Comparison of ENCODE assay signal across 9 cellular contexts in the genomic region with DNA sequence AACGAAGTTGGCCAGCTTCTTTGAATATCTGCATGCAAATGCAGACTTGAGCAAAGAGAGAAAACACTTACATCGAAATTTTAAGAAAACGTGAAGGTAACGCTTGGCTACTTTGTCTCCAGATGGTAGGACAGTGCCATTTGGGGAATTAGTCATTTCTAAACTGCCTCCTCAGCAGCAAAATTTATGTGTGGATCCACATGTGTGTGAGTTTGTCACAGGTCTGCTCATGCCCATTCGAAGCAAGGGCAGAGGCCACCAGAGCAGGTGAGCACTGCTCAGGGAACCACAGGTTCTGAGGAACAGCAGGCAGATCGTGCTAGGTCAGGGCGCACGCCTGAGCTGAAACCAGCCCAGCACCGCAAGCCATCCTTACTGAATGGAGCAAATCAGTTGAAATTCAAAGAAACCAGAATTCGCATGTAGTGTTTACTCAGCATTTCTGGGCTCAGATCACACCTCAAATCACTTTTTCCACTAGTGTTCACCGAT.
A peak's percentile ranks its signal among the peaks of the same experiment; 100 is the strongest.
DNase-seq lines count a peak whose midpoint lies in the region; ATAC-seq and TF ChIP-seq lines count a peak whose summit lies in the region.
"Had no signal": no experiment of that assay in that cellular context is flagged by ENCODE, and none has a peak within 500 bp of the region (broad histone marks: within the 10 kb centered on the region; RNA-seq: fewer than 3 reads in every experiment).

No MANE protein-coding gene starts in this region.

- no peaks in the 10 kb centered on the region for H3K9me3 ChIP-seq in thyroid gland

- no peak for TF ChIP-seq POLR2A in thyroid gland (IDR thresholded peaks at IDR 0.05)

- DNase-seq in RPMI8226, result peak; percentile 24
- peak; percentile 51 to 56 for DNase-seq in stimulated activated CD4-positive, alpha-beta T cell treated with anti-CD3 and anti-CD28 coated beads, Interleukin-15, amount 100 ng/mL, for 48 hours (ENCODE audit: low read depth in 2 of 2)
- no peak for DNase-seq in amygdala (lab: John Stamatoyannopoulos, UW)
- DNase-seq in cerebellar cortex (ENCODE audit: low spot score), result no peak
- DNase-seq in amniotic stem cell (lab: John Stamatoyannopoulos, UW), result no peak
- DNase-seq in thyroid gland, result no peak

- peaks cover 4 to 9% of the 10 kb centered on the region in 2 donors for H3K4me1 ChIP-seq in thyroid gland

- H3K4me3 ChIP-seq in thyroid gland (replicated peaks in 1 of 3), result no peak overlapping the region

- no peak overlapping the region for H3K27ac ChIP-seq in thyroid gland

- ATAC-seq in GM18861 (IDR thresholded peaks at IDR 0.05; ENCODE audit: unreplicated experiment) (peak; percentile 61), GM21717 (IDR thresholded peaks at IDR 0.05; ENCODE audit: unreplicated experiment) (peak; percentile 47)
- ATAC-seq: Panc1 had no signal

- peaks cover 7 to 10% of the 10 kb centered on the region in 2 donors for H3K36me3 ChIP-seq in thyroid gland

- no peaks in the 10 kb centered on the region for H3K27me3 ChIP-seq in thyroid gland

- intact Hi-C loops in thyroid gland (cut with DNase I), result no loop called here

- TF ChIP-seq CTCF in thyroid gland (IDR thresholded peaks at IDR 0.05), result no peak

- 84 to 91% methylated on average over 11 of the region's 11 CpGs for WGBS in thyroid gland, 2 donors

Comparison
In these comparisons a context has a peak if more than half of its experiments do, and no peak if none do; other contexts are left out.
1. DNase-seq: peak in RPMI8226 (single experiment) and stimulated activated CD4-positive, alpha-beta T cell treated with anti-CD3 and anti-CD28 coated beads, Interleukin-15, amount 100 ng/mL, for 48 hours (2 of 2); none in amygdala (0 of 56), cerebellar cortex (single experiment), amniotic stem cell (single experiment) and thyroid gland (0 of 2).